In genomic region chr15:76335129-76335850, GRCh38 we compare ENCODE assay signal across 8 cellular contexts. TPM values are rescaled to one million over a fixed set of nuclear protein-coding genes. Genes with fewer than 3 reads are reported as not detected.
DNase-seq lines count a peak whose midpoint lies in the region; ATAC-seq and TF ChIP-seq lines count a peak whose summit lies in the region.

No MANE protein-coding gene starts in this region.

- peak overlapping the region; percentile 80 for H3K27ac Mint-ChIP-seq in activated naive CD8-positive, alpha-beta T cell treated with anti-CD3 and anti-CD28 coated beads, Interleukin-2, amount 10 ng/mL, durations not matched to agents 7 days and 5 days

- no peaks in the 10 kb centered on the region for H3K9me3 Mint-ChIP-seq in activated naive CD8-positive, alpha-beta T cell treated with anti-CD3 and anti-CD28 coated beads, Interleukin-2, amount 10 ng/mL, durations not matched to agents 7 days and 5 days

- peak overlapping the region; percentile 31 to 89 (median 63); a peak in 21 of 22 replicates for H3K4me2 ChIP-seq in BLaER1 treated with 17β-estradiol and CSF1 and Interleukin-3, amounts not matched to agents 10 nM and 100 nM

- H3K36me3 ChIP-seq in BLaER1 treated with 17β-estradiol and CSF1 and Interleukin-3, amounts not matched to agents 10 nM and 100 nM = no peaks in the 10 kb centered on the region

- DNase-seq in HFF-Myc (ENCODE audit: extremely low read depth, low read depth) (no peak), 8988T (no peak), OCI-M2 (lab: John Stamatoyannopoulos, UW; ENCODE audit: unreplicated experiment) (no peak), mesenteric fat pad (ENCODE audit: low spot score) (no peak)
- peak; percentile 55 for DNase-seq in activated naive CD8-positive, alpha-beta T cell treated with anti-CD3 and anti-CD28 coated beads, Interleukin-2, amount 10 ng/mL, durations not matched to agents 7 days and 5 days

- H3K27me3 Mint-ChIP-seq in activated naive CD8-positive, alpha-beta T cell treated with anti-CD3 and anti-CD28 coated beads, Interleukin-2, amount 10 ng/mL, durations not matched to agents 7 days and 5 days = peaks cover 61% of the 10 kb centered on the region

- H3K36me3 Mint-ChIP-seq in activated naive CD8-positive, alpha-beta T cell treated with anti-CD3 and anti-CD28 coated beads, Interleukin-2, amount 10 ng/mL, durations not matched to agents 7 days and 5 days = peaks cover 2% of the 10 kb centered on the region

- H3K4me1 Mint-ChIP-seq in activated naive CD8-positive, alpha-beta T cell treated with anti-CD3 and anti-CD28 coated beads, Interleukin-2, amount 10 ng/mL, durations not matched to agents 7 days and 5 days = peaks cover 38% of the 10 kb centered on the region

- peak overlapping the region in 7 of 10 experiments; percentile 27 to 54 (median 42); a peak in 12 of 20 replicates for H3K4me3 ChIP-seq in BLaER1 treated with 17β-estradiol and CSF1 and Interleukin-3, amounts not matched to agents 10 nM and 100 nM
- H3K4me3 ChIP-seq in HFF-Myc (replicated peaks; ENCODE audit: low read depth, low read length) (peak overlapping the region; percentile 75), mononuclear cell (ENCODE audit: low read length) (peak overlapping the region; percentile 32)

- peak overlapping the region in 3 of 11 experiments; percentile 12 to 54 (median 26); a peak in 4 of 22 replicates for H3K27ac ChIP-seq in BLaER1 treated with 17β-estradiol and CSF1 and Interleukin-3, amounts not matched to agents 10 nM and 100 nM

- H3K9ac ChIP-seq in BLaER1 treated with 17β-estradiol and CSF1 and Interleukin-3, amounts not matched to agents 10 nM and 100 nM = peak overlapping the region in 3 of 11 experiments; percentile 35 to 50 (median 41); a peak in 4 of 22 replicates

- TF ChIP-seq CTCF in HFF-Myc (IDR thresholded peaks at IDR 0.05; ENCODE audit: low read depth, low read length, missing control alignments) = no peak

- H3K4me3 Mint-ChIP-seq in activated naive CD8-positive, alpha-beta T cell treated with anti-CD3 and anti-CD28 coated beads, Interleukin-2, amount 10 ng/mL, durations not matched to agents 7 days and 5 days = peak overlapping the region; percentile 91

- POLR2A ChIA-PET in activated naive CD8-positive, alpha-beta T cell treated with anti-CD3 and anti-CD28 coated beads, Interleukin-2, amount 10 ng/mL, durations not matched to agents 7 days and 5 days (lab: Charles Lee) = interaction anchor here (1.0 kb wide), 1 partner anchor 10 kb away, joined by 3 read pairs; no protein-coding TSS in a partner anchor

- no peak for ATAC-seq in activated naive CD8-positive, alpha-beta T cell treated with anti-CD3 and anti-CD28 coated beads, Interleukin-2, amount 10 ng/mL, durations not matched to agents 7 days and 5 days (ENCODE audit: low read depth)
- ATAC-seq in HG02571 (IDR thresholded peaks at IDR 0.05; ENCODE audit: unreplicated experiment) = no peak

- peaks cover 49 to 68% (median 61%) of the 10 kb centered on the region in 11 experiments for H3K27me3 ChIP-seq in BLaER1 treated with 17β-estradiol and CSF1 and Interleukin-3, amounts not matched to agents 10 nM and 100 nM
- H3K27me3 ChIP-seq in mononuclear cell (ENCODE audit: insufficient read depth, low read length) = peaks cover 74% of the 10 kb centered on the region

- H3K4me1 ChIP-seq in BLaER1 treated with 17β-estradiol and CSF1 and Interleukin-3, amounts not matched to agents 10 nM and 100 nM = peaks cover 7 to 50% (median 29%) of the 10 kb centered on the region in 10 experiments; a peak in 19 of 20 replicates
- H3K4me1 ChIP-seq in mononuclear cell (ENCODE audit: insufficient read depth, low read length) = peaks cover 55% of the 10 kb centered on the region

- H4K20me1 ChIP-seq in BLaER1 treated with 17β-estradiol and CSF1 and Interleukin-3, amounts not matched to agents 10 nM and 100 nM = peaks cover 0 to 44% (median 33%) of the 10 kb centered on the region in 11 experiments; a peak in 20 of 22 replicates

- H3K9me3 ChIP-seq in BLaER1 treated with 17β-estradiol and CSF1 and Interleukin-3, amounts not matched to agents 10 nM and 100 nM (replicated peaks in 1 of 11) = peaks cover 0 to 12% (median 0%) of the 10 kb centered on the region in 11 experiments; a peak in 3 of 22 replicates
- no peaks in the 10 kb centered on the region for H3K9me3 ChIP-seq in mononuclear cell (ENCODE audit: low read depth, low read length)

RNA-seq across cellular contexts. Expression of gene ISL2, which starts 1.3 kb away (rescaled TPM):
- total RNA-seq in activated naive CD8-positive, alpha-beta T cell treated with anti-CD3 and anti-CD28 coated beads, Interleukin-2, amount 10 ng/mL, durations not matched to agents 7 days and 5 days = not detected
- 0.21 TPM for total RNA-seq in mononuclear cell
- total RNA-seq in mesenteric fat pad = 0.67 TPM

RNA-seq across cellular contexts. Expression of gene ETFA, which starts 24.0 kb away (rescaled TPM):
- total RNA-seq in activated naive CD8-positive, alpha-beta T cell treated with anti-CD3 and anti-CD28 coated beads, Interleukin-2, amount 10 ng/mL, durations not matched to agents 7 days and 5 days = 10 to 100 TPM; 86.1 to 87.6 TPM
- total RNA-seq in mononuclear cell (51.5 TPM), mesenteric fat pad (192 TPM)
